Comparison of ENCODE assay signal across 20 cellular contexts in genomic region chr14:68417007-68417659, GRCh38.
DNase-seq lines count a peak whose midpoint lies in the region; ATAC-seq and TF ChIP-seq lines count a peak whose summit lies in the region.
"Had no signal": no experiment of that assay in that cellular context is flagged by ENCODE, and none has a peak within 500 bp of the region (broad histone marks: within the 10 kb centered on the region; RNA-seq: fewer than 3 reads in every experiment).

No MANE protein-coding gene starts in this region.

- H3K36me3 Mint-ChIP-seq in stimulated activated memory B cell treated with anti-CD40 and anti-IgM and Interleukin-4, amounts not matched to agents 10 μg/mL and 1 μg/mL and 100 μg/mL, for 72 hours, result peaks cover 7% of the 10 kb centered on the region
- no peaks in the 10 kb centered on the region for H3K36me3 Mint-ChIP-seq in effector memory CD8-positive, alpha-beta T cell (ENCODE audit: insufficient read depth)

- no peaks in the 10 kb centered on the region for H3K9me3 Mint-ChIP-seq in stimulated activated memory B cell treated with anti-CD40 and anti-IgM and Interleukin-4, amounts not matched to agents 10 μg/mL and 1 μg/mL and 100 μg/mL, for 72 hours
- H3K9me3 Mint-ChIP-seq in effector memory CD8-positive, alpha-beta T cell, result no peaks in the 10 kb centered on the region
- H3K9me3 Mint-ChIP-seq in stimulated activated naive CD8-positive, alpha-beta T cell treated with anti-CD3 and anti-CD28 coated beads, Interleukin-15, amount 100 ng/mL, for 72 hours, result no peaks in the 10 kb centered on the region

- no peaks in the 10 kb centered on the region for H3F3A ChIP-seq in Loucy (ENCODE audit: low read depth)

- H3K4me1 ChIP-seq in BLaER1 treated with 17β-estradiol and CSF1 and Interleukin-3, amounts not matched to agents 10 nM and 100 nM, result peaks cover 9 to 33% (median 28%) of the 10 kb centered on the region in 10 experiments
- peaks cover 57% of the 10 kb centered on the region for H3K4me1 ChIP-seq in Loucy (ENCODE audit: insufficient read depth, low read length, poor library complexity, severe bottlenecking)
- H3K4me1 ChIP-seq: SJSA1 had no signal

- no peak overlapping the region for H2AFZ ChIP-seq in Loucy (ENCODE audit: low read length)

- H3K79me2 ChIP-seq in Loucy (ENCODE audit: insufficient read depth, low read length), result no peaks in the 10 kb centered on the region

- H3K27me3 Mint-ChIP-seq in stimulated activated memory B cell treated with anti-CD40 and anti-IgM and Interleukin-4, amounts not matched to agents 10 μg/mL and 1 μg/mL and 100 μg/mL, for 72 hours, result no peaks in the 10 kb centered on the region
- H3K27me3 Mint-ChIP-seq in effector memory CD8-positive, alpha-beta T cell, result no peaks in the 10 kb centered on the region
- H3K27me3 Mint-ChIP-seq in stimulated activated naive CD8-positive, alpha-beta T cell treated with anti-CD3 and anti-CD28 coated beads, Interleukin-15, amount 100 ng/mL, for 72 hours, result no peaks in the 10 kb centered on the region

- peaks cover 0 to 40% (median 26%) of the 10 kb centered on the region in 11 experiments; a peak in 18 of 22 replicates for H3K9me3 ChIP-seq in BLaER1 treated with 17β-estradiol and CSF1 and Interleukin-3, amounts not matched to agents 10 nM and 100 nM (replicated peaks in 1 of 11)
- no peaks in the 10 kb centered on the region for H3K9me3 ChIP-seq in Loucy (ENCODE audit: insufficient read depth, low read depth, low read length)
- no peaks in the 10 kb centered on the region for H3K9me3 ChIP-seq in WERI-Rb-1 (ENCODE audit: severe bottlenecking)
- H3K9me3 ChIP-seq: A549, SJSA1 had no signal

- no peak overlapping the region for H3K9ac ChIP-seq in BLaER1 treated with 17β-estradiol and CSF1 and Interleukin-3, amounts not matched to agents 10 nM and 100 nM
- peak overlapping the region; percentile 17 for H3K9ac ChIP-seq in Loucy (ENCODE audit: low read depth, low read length, poor library complexity, severe bottlenecking)

- no peaks in the 10 kb centered on the region for H3K9me2 ChIP-seq in Loucy (replicated peaks; ENCODE audit: low read depth, low read length)

- H3K4me3 Mint-ChIP-seq in stimulated activated memory B cell treated with anti-CD40 and anti-IgM and Interleukin-4, amounts not matched to agents 10 μg/mL and 1 μg/mL and 100 μg/mL, for 72 hours, result no peak overlapping the region
- H3K4me3 Mint-ChIP-seq in effector memory CD8-positive, alpha-beta T cell, result no peak overlapping the region
- H3K4me3 Mint-ChIP-seq in stimulated activated naive CD8-positive, alpha-beta T cell treated with anti-CD3 and anti-CD28 coated beads, Interleukin-15, amount 100 ng/mL, for 72 hours, result no peak overlapping the region

- peak overlapping the region in 3 of 11 experiments; percentile 16 to 24 (median 22); a peak in 4 of 22 replicates for H3K27ac ChIP-seq in BLaER1 treated with 17β-estradiol and CSF1 and Interleukin-3, amounts not matched to agents 10 nM and 100 nM
- H3K27ac ChIP-seq in WERI-Rb-1, result no peak overlapping the region
- H3K27ac ChIP-seq: C4-2B, RWPE1, SJSA1 had no signal

- ATAC-seq in stimulated activated memory B cell treated with anti-CD40 and anti-IgM and Interleukin-4, amounts not matched to agents 10 μg/mL and 1 μg/mL and 100 μg/mL, for 72 hours, result no peak
- ATAC-seq in effector memory CD8-positive, alpha-beta T cell (replicated peaks), result no peak
- no peak for ATAC-seq in GM19452 (IDR thresholded peaks at IDR 0.05; ENCODE audit: unreplicated experiment)
- ATAC-seq in stimulated activated naive CD8-positive, alpha-beta T cell treated with anti-CD3 and anti-CD28 coated beads, Interleukin-15, amount 100 ng/mL, for 72 hours, result no peak
- ATAC-seq: A549, PC-3 had no signal

- H3K27me3 ChIP-seq in BLaER1 treated with 17β-estradiol and CSF1 and Interleukin-3, amounts not matched to agents 10 nM and 100 nM, result no peaks in the 10 kb centered on the region
- H3K27me3 ChIP-seq in Loucy (ENCODE audit: insufficient read depth, low read length, poor library complexity, severe bottlenecking), result no peaks in the 10 kb centered on the region
- H3K27me3 ChIP-seq in WERI-Rb-1 (ENCODE audit: insufficient read depth, low read depth, severe bottlenecking), result no peaks in the 10 kb centered on the region
- H3K27me3 ChIP-seq: SJSA1 had no signal

- DNase-seq in left kidney (ENCODE audit: low read depth, low spot score), result peak; percentile 69
- DNase-seq in effector memory CD8-positive, alpha-beta T cell, result no peak
- DNase-seq in WERI-Rb-1, result no peak
- DNase-seq in stimulated activated naive CD8-positive, alpha-beta T cell treated with anti-CD3 and anti-CD28 coated beads, Interleukin-15, amount 100 ng/mL, for 72 hours, result no peak
- DNase-seq: DMS153, H7, KG1, NCI-H1092, NCI-H146, NCI-H2081 treated with DMSO at 0.1 percent for 48 hours, NCI-H526 treated with DMSO at 0.1 percent for 48 hours, PC-3 had no signal

- H3K4me2 ChIP-seq in BLaER1 treated with 17β-estradiol and CSF1 and Interleukin-3, amounts not matched to agents 10 nM and 100 nM, result peak overlapping the region in 10 of 11 experiments; percentile 9 to 73 (median 49); a peak in 17 of 22 replicates
- no peak overlapping the region for H3K4me2 ChIP-seq in Loucy (ENCODE audit: low read depth, low read length, poor library complexity, severe bottlenecking)
- H3K4me2 ChIP-seq: A549 had no signal

- H3K4me1 Mint-ChIP-seq in stimulated activated memory B cell treated with anti-CD40 and anti-IgM and Interleukin-4, amounts not matched to agents 10 μg/mL and 1 μg/mL and 100 μg/mL, for 72 hours, result peaks cover 17% of the 10 kb centered on the region
- H3K4me1 Mint-ChIP-seq in effector memory CD8-positive, alpha-beta T cell (ENCODE audit: low read depth in 2 of 2), result peaks cover 9 to 11% of the 10 kb centered on the region in 2 donors
- peaks cover 18% of the 10 kb centered on the region for H3K4me1 Mint-ChIP-seq in stimulated activated naive CD8-positive, alpha-beta T cell treated with anti-CD3 and anti-CD28 coated beads, Interleukin-15, amount 100 ng/mL, for 72 hours

- H3K36me3 ChIP-seq in BLaER1 treated with 17β-estradiol and CSF1 and Interleukin-3, amounts not matched to agents 10 nM and 100 nM, result peaks cover 0 to 4% (median 0%) of the 10 kb centered on the region in 11 experiments; a peak in 4 of 22 replicates
- H3K36me3 ChIP-seq in Loucy (ENCODE audit: insufficient read depth, low read length) (no peaks in the 10 kb centered on the region), WERI-Rb-1 (no peaks in the 10 kb centered on the region)
- H3K36me3 ChIP-seq: SJSA1 had no signal

- peak overlapping the region; percentile 32 for H3K27ac Mint-ChIP-seq in stimulated activated memory B cell treated with anti-CD40 and anti-IgM and Interleukin-4, amounts not matched to agents 10 μg/mL and 1 μg/mL and 100 μg/mL, for 72 hours
- no peak overlapping the region for H3K27ac Mint-ChIP-seq in effector memory CD8-positive, alpha-beta T cell
- H3K27ac Mint-ChIP-seq in stimulated activated naive CD8-positive, alpha-beta T cell treated with anti-CD3 and anti-CD28 coated beads, Interleukin-15, amount 100 ng/mL, for 72 hours, result no peak overlapping the region

- no peak overlapping the region for H3K4me3 ChIP-seq in BLaER1 treated with 17β-estradiol and CSF1 and Interleukin-3, amounts not matched to agents 10 nM and 100 nM
- H3K4me3 ChIP-seq in Loucy (ENCODE audit: low read length, poor library complexity, severe bottlenecking) (no peak overlapping the region), WERI-Rb-1 (ENCODE audit: low read depth, low read length) (no peak overlapping the region)
- H3K4me3 ChIP-seq: A549, SJSA1 had no signal

- no peaks in the 10 kb centered on the region for H4K20me1 ChIP-seq in BLaER1 treated with 17β-estradiol and CSF1 and Interleukin-3, amounts not matched to agents 10 nM and 100 nM
- no peaks in the 10 kb centered on the region for H4K20me1 ChIP-seq in Loucy (ENCODE audit: insufficient read depth, low read length, poor library complexity, severe bottlenecking)

- TF ChIP-seq CTCF in Loucy (conservative IDR thresholded peaks at IDR 0.05; ENCODE audit: low read length), result no peak
- no peak for TF ChIP-seq CTCF in WERI-Rb-1 (IDR thresholded peaks at IDR 0.05; ENCODE audit: low read depth, low read length)
